In the genomic region with DNA sequence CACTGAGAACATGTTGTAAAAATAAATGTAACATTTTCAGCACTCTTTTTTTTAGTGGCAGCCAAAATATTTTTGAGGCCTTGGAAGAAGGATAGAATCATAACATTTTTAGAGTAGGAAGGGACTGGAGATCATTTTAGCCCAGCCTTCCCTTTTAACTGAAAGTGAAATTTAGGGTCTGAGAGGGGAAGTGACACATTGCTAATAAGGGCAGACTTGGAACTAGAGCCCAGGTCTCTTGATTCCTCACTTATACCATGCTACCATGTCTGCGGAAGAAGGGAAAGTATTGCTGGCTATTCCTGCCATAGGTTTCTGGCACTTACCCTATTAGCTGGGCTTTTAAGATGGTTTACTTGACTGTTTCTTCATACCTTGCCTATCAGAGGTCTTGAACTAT, we compare ENCODE assay signal across 10 cellular contexts. TPM values are rescaled to one million over a fixed set of nuclear protein-coding genes. Genes with fewer than 3 reads are reported as not detected.
DNase-seq lines count a peak whose midpoint lies in the region; ATAC-seq and TF ChIP-seq lines count a peak whose summit lies in the region.
"Had no signal": no experiment of that assay in that cellular context is flagged by ENCODE, and none has a peak within 500 bp of the region (broad histone marks: within the 10 kb centered on the region; RNA-seq: fewer than 3 reads in every experiment).

No MANE protein-coding gene starts in this region.

- POLR2A ChIA-PET in activated CD4-positive, alpha-beta T cell treated with anti-CD3 and anti-CD28 coated beads, Interleukin-2, amount 10 ng/mL, durations not matched to agents 7 days and 5 days (lab: Charles Lee), result no interaction called here

- no peak for DNase-seq in activated CD4-positive, alpha-beta T cell treated with anti-CD3 and anti-CD28 coated beads, Interleukin-2, amount 10 ng/mL, durations not matched to agents 7 days and 5 days
- DNase-seq in activated CD4-positive, alpha-beta T cell treated with anti-CD3 and anti-CD28 coated beads for 1 hour, result no peak
- DNase-seq in activated naive CD8-positive, alpha-beta T cell treated with anti-CD3 and anti-CD28 coated beads, Interleukin-2, amount 50 U/mL, for 24 hours, result no peak
- no peak for DNase-seq in Right ventricle myocardium inferior (ENCODE audit: missing footprints)
- no peak for DNase-seq in glutamatergic neuron
- DNase-seq: amygdala, ovary had no signal

- peak overlapping the region; percentile 84 for H3K4me2 ChIP-seq in Loucy (ENCODE audit: low read depth, low read length, poor library complexity, severe bottlenecking)
- H3K4me2 ChIP-seq in skeletal muscle satellite cell (ENCODE audit: low read length), result peak overlapping the region; percentile 70

- ATAC-seq in activated naive CD8-positive, alpha-beta T cell treated with anti-CD3 and anti-CD28 coated beads, Interleukin-2, amount 50 U/mL, for 24 hours, result no peak
- no peak for ATAC-seq in Right ventricle myocardium inferior
- ATAC-seq in activated CD4-positive, CD25-positive, alpha-beta regulatory T cell treated with anti-CD3 and anti-CD28 coated beads, Interleukin-2, amount 50 U/mL, for 24 hours, result no peak

- peaks cover 20% of the 10 kb centered on the region for H4K20me1 ChIP-seq in Loucy (ENCODE audit: insufficient read depth, low read length, poor library complexity, severe bottlenecking)

- peaks cover 10% of the 10 kb centered on the region for H3K36me3 Mint-ChIP-seq in activated CD4-positive, alpha-beta T cell treated with anti-CD3 and anti-CD28 coated beads, Interleukin-2, amount 10 ng/mL, durations not matched to agents 7 days and 5 days (ENCODE audit: low read depth)
- no peaks in the 10 kb centered on the region for H3K36me3 Mint-ChIP-seq in activated naive CD8-positive, alpha-beta T cell treated with anti-CD3 and anti-CD28 coated beads, Interleukin-2, amount 50 U/mL, for 24 hours (ENCODE audit: low read depth)
- H3K36me3 Mint-ChIP-seq in glutamatergic neuron (ENCODE audit: unreplicated experiment), result no peaks in the 10 kb centered on the region

- no peak overlapping the region for H2AFZ ChIP-seq in Loucy (ENCODE audit: low read length)

- TF ChIP-seq CTCF in Loucy (conservative IDR thresholded peaks at IDR 0.05; ENCODE audit: low read length) (no peak), glutamatergic neuron (IDR thresholded peaks at IDR 0.05; ENCODE audit: partially characterized antibody, unreplicated experiment) (no peak)

- no peaks in the 10 kb centered on the region for H3K27me3 Mint-ChIP-seq in activated CD4-positive, alpha-beta T cell treated with anti-CD3 and anti-CD28 coated beads, Interleukin-2, amount 10 ng/mL, durations not matched to agents 7 days and 5 days
- H3K27me3 Mint-ChIP-seq in activated naive CD8-positive, alpha-beta T cell treated with anti-CD3 and anti-CD28 coated beads, Interleukin-2, amount 50 U/mL, for 24 hours, result no peaks in the 10 kb centered on the region
- H3K27me3 Mint-ChIP-seq in glutamatergic neuron (ENCODE audit: unreplicated experiment), result no peaks in the 10 kb centered on the region

- H3K79me2 ChIP-seq in Loucy (ENCODE audit: insufficient read depth, low read length), result peaks cover 81% of the 10 kb centered on the region

- H3K9me2 ChIP-seq in Loucy (replicated peaks; ENCODE audit: low read depth, low read length), result no peaks in the 10 kb centered on the region

- no peaks in the 10 kb centered on the region for H3K9me3 Mint-ChIP-seq in activated CD4-positive, alpha-beta T cell treated with anti-CD3 and anti-CD28 coated beads, Interleukin-2, amount 10 ng/mL, durations not matched to agents 7 days and 5 days
- no peaks in the 10 kb centered on the region for H3K9me3 Mint-ChIP-seq in activated naive CD8-positive, alpha-beta T cell treated with anti-CD3 and anti-CD28 coated beads, Interleukin-2, amount 50 U/mL, for 24 hours
- H3K9me3 Mint-ChIP-seq in glutamatergic neuron (ENCODE audit: unreplicated experiment), result no peaks in the 10 kb centered on the region

- H3K4me3 ChIP-seq in Loucy (ENCODE audit: low read length, poor library complexity, severe bottlenecking), result peak overlapping the region; percentile 67
- no peak overlapping the region for H3K4me3 ChIP-seq in skeletal muscle satellite cell (ENCODE audit: low read length)
- H3K4me3 ChIP-seq: ovary had no signal

- peaks cover 26% of the 10 kb centered on the region for H3K4me1 ChIP-seq in Loucy (ENCODE audit: insufficient read depth, low read length, poor library complexity, severe bottlenecking)
- peaks cover 22% of the 10 kb centered on the region for H3K4me1 ChIP-seq in skeletal muscle satellite cell (ENCODE audit: control insufficient read depth, insufficient read depth, low read length)

- H3F3A ChIP-seq in Loucy (ENCODE audit: low read depth), result no peaks in the 10 kb centered on the region

- CTCF ChIA-PET in activated CD4-positive, alpha-beta T cell treated with anti-CD3 and anti-CD28 coated beads, Interleukin-2, amount 10 ng/mL, durations not matched to agents 7 days and 5 days (lab: Charles Lee), result interaction anchor here (1.2 to 1.6 kb wide), 2 partner anchors 9 to 15 kb away, joined by 3 to 6 read pairs; no protein-coding TSS in a partner anchor

- intact Hi-C loops in Right ventricle myocardium inferior (cut with DNase I), result no loop called here

- H3K27me3 ChIP-seq in Loucy (ENCODE audit: insufficient read depth, low read length, poor library complexity, severe bottlenecking) (no peaks in the 10 kb centered on the region), skeletal muscle satellite cell (ENCODE audit: control insufficient read depth, insufficient read depth, low read length) (no peaks in the 10 kb centered on the region)
- H3K27me3 ChIP-seq: ovary had no signal

- H3K4me3 Mint-ChIP-seq in activated CD4-positive, alpha-beta T cell treated with anti-CD3 and anti-CD28 coated beads, Interleukin-2, amount 10 ng/mL, durations not matched to agents 7 days and 5 days, result peak overlapping the region; percentile 56
- no peak overlapping the region for H3K4me3 Mint-ChIP-seq in activated naive CD8-positive, alpha-beta T cell treated with anti-CD3 and anti-CD28 coated beads, Interleukin-2, amount 50 U/mL, for 24 hours
- no peak overlapping the region for H3K4me3 Mint-ChIP-seq in glutamatergic neuron (ENCODE audit: unreplicated experiment)

- H3K9me3 ChIP-seq in Loucy (ENCODE audit: insufficient read depth, low read depth, low read length) (no peaks in the 10 kb centered on the region), skeletal muscle satellite cell (replicated peaks; ENCODE audit: low read length) (no peaks in the 10 kb centered on the region)
- H3K9me3 ChIP-seq: ovary had no signal

- H3K9ac ChIP-seq in Loucy (ENCODE audit: low read depth, low read length, poor library complexity, severe bottlenecking), result peak overlapping the region; percentile 46
- H3K9ac ChIP-seq in skeletal muscle satellite cell (ENCODE audit: low read depth, low read length), result no peak overlapping the region

- H3K36me3 ChIP-seq in Loucy (ENCODE audit: insufficient read depth, low read length) (no peaks in the 10 kb centered on the region), skeletal muscle satellite cell (ENCODE audit: insufficient read depth, low read length) (no peaks in the 10 kb centered on the region)
- H3K36me3 ChIP-seq: ovary had no signal

- peak overlapping the region; percentile 13 for H3K27ac Mint-ChIP-seq in activated CD4-positive, alpha-beta T cell treated with anti-CD3 and anti-CD28 coated beads, Interleukin-2, amount 10 ng/mL, durations not matched to agents 7 days and 5 days
- peak overlapping the region; percentile 35 for H3K27ac Mint-ChIP-seq in activated naive CD8-positive, alpha-beta T cell treated with anti-CD3 and anti-CD28 coated beads, Interleukin-2, amount 50 U/mL, for 24 hours
- H3K27ac Mint-ChIP-seq in glutamatergic neuron (ENCODE audit: unreplicated experiment), result no peak overlapping the region

- H3K4me1 Mint-ChIP-seq in activated CD4-positive, alpha-beta T cell treated with anti-CD3 and anti-CD28 coated beads, Interleukin-2, amount 10 ng/mL, durations not matched to agents 7 days and 5 days, result peaks cover 56% of the 10 kb centered on the region
- peaks cover 67% of the 10 kb centered on the region for H3K4me1 Mint-ChIP-seq in activated naive CD8-positive, alpha-beta T cell treated with anti-CD3 and anti-CD28 coated beads, Interleukin-2, amount 50 U/mL, for 24 hours
- peaks cover 3% of the 10 kb centered on the region for H3K4me1 Mint-ChIP-seq in glutamatergic neuron (ENCODE audit: low read depth, unreplicated experiment)

RNA-seq across cellular contexts. Expression of gene WDR44, which starts 4.8 kb away (rescaled TPM):
- 10 to 100 TPM; 21.7 to 23.3 TPM for total RNA-seq in activated CD4-positive, alpha-beta T cell treated with anti-CD3 and anti-CD28 coated beads, Interleukin-2, amount 10 ng/mL, durations not matched to agents 7 days and 5 days
- 11.9 and 12.2 TPM in 2 replicates for total RNA-seq in skeletal muscle satellite cell (2012; rRNA removed)
- total RNA-seq in Right ventricle myocardium inferior (12.4 TPM), glutamatergic neuron (ENCODE audit: unreplicated experiment) (14.6 TPM)
